In the genomic region with DNA sequence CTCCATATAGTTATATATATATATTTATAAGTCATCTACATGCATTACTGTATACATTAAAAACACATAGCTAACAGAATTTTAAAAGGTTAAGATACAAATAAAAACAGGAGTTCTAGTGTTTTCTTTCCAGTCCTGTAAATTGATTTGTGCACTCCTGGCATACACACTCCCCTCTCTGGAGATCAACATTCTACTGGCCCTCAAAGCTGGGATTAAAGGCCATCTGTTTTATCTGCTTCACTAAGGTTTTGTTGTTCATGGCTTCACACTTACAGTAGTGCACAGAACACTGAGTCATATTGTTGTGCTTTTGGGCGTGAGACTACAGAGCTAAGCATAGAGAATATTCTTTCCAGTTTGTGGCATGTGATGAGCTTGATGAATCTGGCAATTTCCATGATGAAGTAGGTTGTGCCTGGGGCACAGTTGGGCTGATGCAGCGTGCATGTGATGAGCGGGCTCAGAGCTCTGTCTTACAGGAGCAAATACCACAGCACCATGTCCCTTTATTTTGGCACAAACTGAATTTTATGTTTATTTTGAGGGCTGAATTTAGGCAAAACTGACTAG, we compare ENCODE assay signal across 14 cellular contexts.
"Had no signal": no experiment of that assay in that cellular context is flagged by ENCODE, and none has a peak within 500 bp of the region (broad histone marks: within the 10 kb centered on the region; RNA-seq: fewer than 3 reads in every experiment).

No MANE protein-coding gene starts in this region.

- DNase-seq: activated CD4-positive, alpha-beta T cell treated with anti-CD3 and anti-CD28 coated beads for 1 hour; activated CD4-positive, alpha-beta T cell treated with anti-CD3 and anti-CD28 coated beads, Interleukin-2, amount 50 U/mL, for 48 hours; activated effector memory CD4-positive, alpha-beta T cell treated with anti-CD3 and anti-CD28 coated beads, Interleukin-2, amount 50 U/mL, for 16 hours; activated T-cell treated with anti-CD3 and anti-CD28 coated beads, Interleukin-2, amount 50 U/mL, for 4 hours; cerebellar nuclear complex; dermis blood vessel endothelial cell; endodermal cell; mesenchymal stem cell; occipital lobe; stimulated activated CD4-positive, alpha-beta T cell treated with anti-CD3 and anti-CD28 coated beads, Interleukin-12 subunit alpha, Interleukin-12 subunit beta, amount 100 ng/mL, for 4 hours; stimulated activated CD4-positive, alpha-beta T cell treated with anti-CD3 and anti-CD28 coated beads, Interleukin-2, amount 100 ng/mL, for 48 hours; stimulated activated naive CD8-positive, alpha-beta T cell treated with anti-CD3 and anti-CD28 coated beads, Interleukin-15, Interleukin-2, amounts not matched to agents 100 U/mL and 50 U/mL, for 24 hours had no signal

- ATAC-seq: activated naive CD4-positive, alpha-beta T cell treated with anti-CD3 and anti-CD28 coated beads, Interleukin-2, amount 50 U/mL, for 72 hours; activated T-cell treated with anti-CD3 and anti-CD28 coated beads, Interleukin-2, amount 50 U/mL, for 4 hours; esophagus mucosa; stimulated activated naive CD8-positive, alpha-beta T cell treated with anti-CD3 and anti-CD28 coated beads, Interleukin-15, Interleukin-2, amounts not matched to agents 100 U/mL and 50 U/mL, for 24 hours had no signal
